2 cellular contexts compared by ENCODE assay signal in genomic region chr13:65926750-65927171, GRCh38.
TF ChIP-seq lines count a peak whose summit lies in the region.

No MANE protein-coding gene starts in this region.

TF ChIP-seq in K562, 482 proteins besides CTCF, POLR2A, EP300 and RAD21 (continued from another document):
- TF ChIP-seq, protein P1, sequence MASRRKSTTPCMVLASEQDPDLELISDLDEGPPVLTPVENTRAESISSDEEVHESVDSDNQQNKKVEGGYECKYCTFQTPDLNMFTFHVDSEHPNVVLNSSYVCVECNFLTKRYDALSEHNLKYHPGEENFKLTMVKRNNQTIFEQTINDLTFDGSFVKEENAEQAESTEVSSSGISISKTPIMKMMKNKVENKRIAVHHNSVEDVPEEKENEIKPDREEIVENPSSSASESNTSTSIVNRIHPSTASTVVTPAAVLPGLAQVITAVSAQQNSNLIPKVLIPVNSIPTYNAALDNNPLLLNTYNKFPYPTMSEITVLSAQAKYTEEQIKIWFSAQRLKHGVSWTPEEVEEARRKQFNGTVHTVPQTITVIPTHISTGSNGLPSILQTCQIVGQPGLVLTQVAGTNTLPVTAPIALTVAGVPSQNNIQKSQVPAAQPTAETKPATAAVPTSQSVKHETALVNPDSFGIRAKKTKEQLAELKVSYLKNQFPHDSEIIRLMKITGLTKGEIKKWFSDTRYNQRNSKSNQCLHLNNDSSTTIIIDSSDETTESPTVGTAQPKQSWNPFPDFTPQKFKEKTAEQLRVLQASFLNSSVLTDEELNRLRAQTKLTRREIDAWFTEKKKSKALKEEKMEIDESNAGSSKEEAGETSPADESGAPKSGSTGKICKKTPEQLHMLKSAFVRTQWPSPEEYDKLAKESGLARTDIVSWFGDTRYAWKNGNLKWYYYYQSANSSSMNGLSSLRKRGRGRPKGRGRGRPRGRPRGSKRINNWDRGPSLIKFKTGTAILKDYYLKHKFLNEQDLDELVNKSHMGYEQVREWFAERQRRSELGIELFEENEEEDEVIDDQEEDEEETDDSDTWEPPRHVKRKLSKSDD (conservative IDR thresholded peaks at IDR 0.05; ENCODE audit: low read length), result no peak

TF ChIP-seq in liver, 16 proteins besides CTCF, POLR2A, EP300 and RAD21 (continued from another document):
- TF ChIP-seq, protein P2, sequence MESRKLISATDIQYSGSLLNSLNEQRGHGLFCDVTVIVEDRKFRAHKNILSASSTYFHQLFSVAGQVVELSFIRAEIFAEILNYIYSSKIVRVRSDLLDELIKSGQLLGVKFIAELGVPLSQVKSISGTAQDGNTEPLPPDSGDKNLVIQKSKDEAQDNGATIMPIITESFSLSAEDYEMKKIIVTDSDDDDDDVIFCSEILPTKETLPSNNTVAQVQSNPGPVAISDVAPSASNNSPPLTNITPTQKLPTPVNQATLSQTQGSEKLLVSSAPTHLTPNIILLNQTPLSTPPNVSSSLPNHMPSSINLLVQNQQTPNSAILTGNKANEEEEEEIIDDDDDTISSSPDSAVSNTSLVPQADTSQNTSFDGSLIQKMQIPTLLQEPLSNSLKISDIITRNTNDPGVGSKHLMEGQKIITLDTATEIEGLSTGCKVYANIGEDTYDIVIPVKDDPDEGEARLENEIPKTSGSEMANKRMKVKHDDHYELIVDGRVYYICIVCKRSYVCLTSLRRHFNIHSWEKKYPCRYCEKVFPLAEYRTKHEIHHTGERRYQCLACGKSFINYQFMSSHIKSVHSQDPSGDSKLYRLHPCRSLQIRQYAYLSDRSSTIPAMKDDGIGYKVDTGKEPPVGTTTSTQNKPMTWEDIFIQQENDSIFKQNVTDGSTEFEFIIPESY (IDR thresholded peaks at IDR 0.05), result no peak
